Comparison of ENCODE assay signal across 7 cellular contexts in genomic region chr1:158691149-158691548, GRCh38. TPM values are rescaled to one million over a fixed set of nuclear protein-coding genes. Genes with fewer than 3 reads are reported as not detected.
"Had no signal": no experiment of that assay in that cellular context is flagged by ENCODE, and none has a peak within 500 bp of the region (broad histone marks: within the 10 kb centered on the region; RNA-seq: fewer than 3 reads in every experiment).

No MANE protein-coding gene starts in this region.

RNA-seq across cellular contexts. Expression of gene SPTA1, which starts 4.6 kb away (rescaled TPM):
- total RNA-seq: GM23248, GM23338, H1, H7, H9, HFFc6 had no signal
- polyA plus RNA-seq: GM23248, GM23338, H1 had no signal

RNA-seq across cellular contexts. Expression of gene OR6K2, which starts 9.3 kb away (rescaled TPM):
- total RNA-seq: GM23248, GM23338, H1, H4, H7, H9, HFFc6 had no signal
- polyA plus RNA-seq: GM23248, GM23338, H1 had no signal

RNA-seq across cellular contexts. Expression of gene OR6K3, which starts 29.4 kb away (rescaled TPM):
- total RNA-seq: GM23248, GM23338, H1, H4, H7, H9, HFFc6 had no signal
- polyA plus RNA-seq: GM23248, GM23338, H1 had no signal
